ENCODE assay signal across 8 cellular contexts in the genomic region with DNA sequence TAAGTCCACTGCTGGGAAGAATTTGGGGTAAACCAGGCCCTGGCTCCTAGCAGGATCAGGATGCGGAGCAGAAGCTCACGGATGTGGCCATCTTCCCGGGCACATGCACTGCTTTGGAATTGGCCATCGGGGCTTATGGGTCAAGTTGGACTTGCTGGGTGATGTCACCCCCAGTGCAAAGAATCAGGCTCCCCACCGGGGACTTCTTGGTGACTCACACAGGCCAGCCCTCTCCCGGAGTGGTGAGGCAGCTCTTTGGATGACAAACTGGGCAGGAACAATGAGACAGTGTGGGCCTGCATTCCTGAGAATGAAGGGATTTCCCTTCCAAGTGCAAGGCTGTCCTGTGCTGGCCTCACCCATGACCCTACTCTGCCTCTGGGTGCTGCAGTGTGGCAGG.
DNase-seq lines count a peak whose midpoint lies in the region; ATAC-seq and TF ChIP-seq lines count a peak whose summit lies in the region.

No MANE protein-coding gene starts in this region.

- intact Hi-C loops in ascending aorta (cut with DNase I), result loop anchor here (2.0 to 10.0 kb wide), 3 partner anchors 19 to 125 kb away; partner anchors contain the start of gene ANO1
- intact Hi-C loops in ovary (cut with DNase I), result no loop called here

- WGBS in ovary, 3 donors, result 74 to 81% (median 77%) methylated on average over 6 of the region's 6 CpGs

- H3K27me3 ChIP-seq in ascending aorta, result no peaks in the 10 kb centered on the region
- H3K27me3 ChIP-seq in right atrium auricular region, result no peaks in the 10 kb centered on the region
- no peaks in the 10 kb centered on the region for H3K27me3 ChIP-seq in thoracic aorta (replicated peaks; ENCODE audit: insufficient read depth)
- no peaks in the 10 kb centered on the region for H3K27me3 ChIP-seq in ovary

- no peak overlapping the region for H3K4me3 Mint-ChIP-seq in HFFc6

- H3K27ac ChIP-seq in ascending aorta, result peak overlapping the region; percentile 59 to 78
- peak overlapping the region in 1 of 2 donors; percentile 33 for H3K27ac ChIP-seq in right atrium auricular region
- H3K27ac ChIP-seq in thoracic aorta, result peak overlapping the region; percentile 55 to 72
- no peak overlapping the region for H3K27ac ChIP-seq in caudate nucleus (ENCODE audit: low read depth, low read length)
- H3K27ac ChIP-seq in ovary, result no peak overlapping the region

- peaks cover 15 to 23% of the 10 kb centered on the region in 2 donors for H3K4me1 ChIP-seq in ascending aorta
- peaks cover 0 to 18% of the 10 kb centered on the region in 2 donors for H3K4me1 ChIP-seq in right atrium auricular region
- peaks cover 14 to 35% of the 10 kb centered on the region in 2 donors for H3K4me1 ChIP-seq in thoracic aorta (ENCODE audit: control insufficient read depth in 1 of 2, low read depth in 2 of 2)
- no peaks in the 10 kb centered on the region for H3K4me1 ChIP-seq in ovary (ENCODE audit: insufficient read depth)

- H3K36me3 ChIP-seq in ascending aorta (no peaks in the 10 kb centered on the region), right atrium auricular region (no peaks in the 10 kb centered on the region), thoracic aorta (no peaks in the 10 kb centered on the region), ovary (no peaks in the 10 kb centered on the region)

- H3K4me1 Mint-ChIP-seq in HFFc6 (ENCODE audit: low read depth), result peaks cover 17% of the 10 kb centered on the region

- TF ChIP-seq EP300 in ovary (IDR thresholded peaks at IDR 0.05), result no peak

- H3K9me3 ChIP-seq in ascending aorta, result no peaks in the 10 kb centered on the region
- H3K9me3 ChIP-seq in right atrium auricular region, result no peaks in the 10 kb centered on the region
- no peaks in the 10 kb centered on the region for H3K9me3 ChIP-seq in thoracic aorta
- H3K9me3 ChIP-seq in ovary, result no peaks in the 10 kb centered on the region

- H3K27ac Mint-ChIP-seq in HFFc6, result no peak overlapping the region; the same call in 1 of the 2 replicates

- no peaks in the 10 kb centered on the region; the same call in 1 of the 2 replicates for H3K9me3 Mint-ChIP-seq in HFFc6

- no peak for TF ChIP-seq POLR2A in ovary (IDR thresholded peaks at IDR 0.05)

- ATAC-seq in thoracic aorta (ENCODE audit: insufficient number of reproducible peaks, low FRiP score, low read depth) (peak; percentile 42), GM19397 (IDR thresholded peaks at IDR 0.05; ENCODE audit: unreplicated experiment) (no peak)

- H3K4me3 ChIP-seq in ascending aorta (no peak overlapping the region), right atrium auricular region (no peak overlapping the region), thoracic aorta (no peak overlapping the region), ovary (no peak overlapping the region)

- no peaks in the 10 kb centered on the region for H3K36me3 Mint-ChIP-seq in HFFc6 (ENCODE audit: low read depth)

- DNase-seq in HFFc6, result peak; percentile 81
- peak; percentile 32 to 90 for DNase-seq in ascending aorta (ENCODE audit: low spot score in 2 of 2)
- DNase-seq in right atrium auricular region (ENCODE audit: low spot score), result peak; percentile 76
- peak; percentile 51 for DNase-seq in thoracic aorta (ENCODE audit: low spot score)
- DNase-seq in caudate nucleus (lab: John Stamatoyannopoulos, UW), result no peak
- DNase-seq in ovary, result no peak
- no peak for DNase-seq in GM20000 (ENCODE audit: low spot score)

- TF ChIP-seq CTCF in HFFc6 (IDR thresholded peaks at IDR 0.05) (no peak), ascending aorta (IDR thresholded peaks at IDR 0.05) (no peak), right atrium auricular region (IDR thresholded peaks at IDR 0.05) (no peak), thoracic aorta (IDR thresholded peaks at IDR 0.05) (no peak), ovary (IDR thresholded peaks at IDR 0.05) (no peak), GM20000 (IDR thresholded peaks at IDR 0.05; ENCODE audit: extremely low read depth, missing control alignments) (no peak)

- peaks cover 27% of the 10 kb centered on the region for H3K27me3 Mint-ChIP-seq in HFFc6 (ENCODE audit: insufficient read depth)

Comparison
In these comparisons a context has a peak if more than half of its experiments do, and no peak if none do; other contexts are left out.
1. DNase-seq: peak in HFFc6 (single experiment), ascending aorta (2 of 2), right atrium auricular region (single experiment) and thoracic aorta (single experiment); none in caudate nucleus (0 of 61), ovary (0 of 5) and GM20000 (single experiment).
2. H3K27ac ChIP-seq: peak in ascending aorta (2 of 2) and thoracic aorta (2 of 2); none in caudate nucleus (single experiment) and ovary (0 of 2).